11 cellular contexts compared by ENCODE assay signal in genomic region chr12:12534134-12534866, GRCh38. TPM values are rescaled to one million over a fixed set of nuclear protein-coding genes. Genes with fewer than 3 reads are reported as not detected.
A peak's percentile ranks its signal among the peaks of the same experiment; 100 is the strongest.
DNase-seq lines count a peak whose midpoint lies in the region; ATAC-seq, FAIRE-seq and TF ChIP-seq lines count a peak whose summit lies in the region.
"Had no signal": no experiment of that assay in that cellular context is flagged by ENCODE, and none has a peak within 500 bp of the region (broad histone marks: within the 10 kb centered on the region; RNA-seq: fewer than 3 reads in every experiment).

No MANE protein-coding gene starts in this region.

- H3K4me3 ChIP-seq in SK-N-SH (ENCODE audit: low read depth in 2 of 2, low read length in 1 of 2) (no peak overlapping the region), gastrocnemius medialis (no peak overlapping the region)

- peak overlapping the region; percentile 21; the same call in 1 of the 2 replicates for H3K4me2 ChIP-seq in SK-N-SH

- H4K20me1 ChIP-seq in SK-N-SH (ENCODE audit: insufficient read depth), result no peaks in the 10 kb centered on the region; the same call in 1 of the 2 replicates

- H3K9me2 ChIP-seq in SK-N-SH, result no peaks in the 10 kb centered on the region

- peaks cover 96% of the 10 kb centered on the region for H3K79me2 ChIP-seq in SK-N-SH (ENCODE audit: insufficient read depth)

- TF ChIP-seq RAD21 in SK-N-SH (IDR thresholded peaks at IDR 0.05; ENCODE audit: low read length), result peak; percentile 29

- FAIRE-seq in GM18507 (lab: Jason Lieb, UNC) (peak; percentile 15), HTR-8/SVneo (lab: Jason Lieb, UNC) (no peak)

- H3K36me3 Mint-ChIP-seq in T-helper 2 cell treated with Interferon-gamma antibody and Interleukin-4, amounts not matched to agents 5 μg/mL and 100 μg/mL, for 36 hours (ENCODE audit: low read depth), result peaks cover 9% of the 10 kb centered on the region

- CTCF ChIA-PET in SK-N-SH (lab: Yijun Ruan, JAX), result interaction anchor here (0.6 to 1.6 kb wide), 5 partner anchors 11 to 216 kb away, joined by 3 to 5 read pairs (median 4); no protein-coding TSS in a partner anchor

- no peaks in the 10 kb centered on the region for H3K27me3 Mint-ChIP-seq in T-helper 2 cell treated with Interferon-gamma antibody and Interleukin-4, amounts not matched to agents 5 μg/mL and 100 μg/mL, for 36 hours (ENCODE audit: low read depth)
- H3K27me3 Mint-ChIP-seq: natural killer cell treated with Interleukin-12 subunit alpha and Interleukin-12 subunit beta and Interleukin-15 and Interleukin-18, amount 100 ng/mL, for 72 hours had no signal

- in situ Hi-C loops in gastrocnemius medialis (cut with MboI; ENCODE audit: low sequenced_read_pairs in 4 of 4), result no loop called here

- no peaks in the 10 kb centered on the region for H3K9me3 Mint-ChIP-seq in T-helper 2 cell treated with Interferon-gamma antibody and Interleukin-4, amounts not matched to agents 5 μg/mL and 100 μg/mL, for 36 hours
- H3K9me3 Mint-ChIP-seq: natural killer cell treated with Interleukin-12 subunit alpha and Interleukin-12 subunit beta and Interleukin-15 and Interleukin-18, amount 100 ng/mL, for 72 hours had no signal

- peak in 1 of 2 experiments; percentile 41; a peak in 2 of 4 replicates for TF ChIP-seq EP300 in SK-N-SH (IDR thresholded peaks at IDR 0.05; ENCODE audit: borderline replicate concordance in 1 of 2, low read depth in 1 of 2, low read length in 1 of 2)

- H3K4me1 ChIP-seq in SK-N-SH (ENCODE audit: control insufficient read depth in 1 of 2, insufficient read depth in 2 of 2, low read depth in 1 of 2, low read length in 1 of 2) (peaks cover 14 to 24% of the 10 kb centered on the region in 2 experiments), gastrocnemius medialis (peaks cover 68 to 77% of the 10 kb centered on the region in 2 donors)

- POLR2A ChIA-PET in SK-N-SH (lab: Yijun Ruan, JAX), result no interaction called here

- H3K9ac ChIP-seq in SK-N-SH, result no peak overlapping the region

- TF ChIP-seq POLR2A in gastrocnemius medialis (IDR thresholded peaks at IDR 0.05), result no peak

- 60% methylated on average over 8 of the region's 8 CpGs for WGBS in SK-N-SH (ENCODE audit: low lambda C conversion rate)

- no peak overlapping the region for H3K27ac Mint-ChIP-seq in T-helper 2 cell treated with Interferon-gamma antibody and Interleukin-4, amounts not matched to agents 5 μg/mL and 100 μg/mL, for 36 hours
- H3K27ac Mint-ChIP-seq: natural killer cell treated with Interleukin-12 subunit alpha and Interleukin-12 subunit beta and Interleukin-15 and Interleukin-18, amount 100 ng/mL, for 72 hours had no signal

- H3K4me3 Mint-ChIP-seq in T-helper 2 cell treated with Interferon-gamma antibody and Interleukin-4, amounts not matched to agents 5 μg/mL and 100 μg/mL, for 36 hours, result no peak overlapping the region
- H3K4me3 Mint-ChIP-seq: natural killer cell treated with Interleukin-12 subunit alpha and Interleukin-12 subunit beta and Interleukin-15 and Interleukin-18, amount 100 ng/mL, for 72 hours had no signal

- ATAC-seq in left ventricle myocardium superior, result peak; percentile 73
- ATAC-seq in gastrocnemius medialis, result peak in 1 of 2 donors; percentile 16
- ATAC-seq: natural killer cell treated with Interleukin-12 subunit alpha and Interleukin-12 subunit beta and Interleukin-15 and Interleukin-18, amount 100 ng/mL, for 72 hours had no signal

- no peaks in the 10 kb centered on the region for H3K9me3 ChIP-seq in SK-N-SH
- no peaks in the 10 kb centered on the region for H3K9me3 ChIP-seq in gastrocnemius medialis

- H3K4me1 Mint-ChIP-seq in T-helper 2 cell treated with Interferon-gamma antibody and Interleukin-4, amounts not matched to agents 5 μg/mL and 100 μg/mL, for 36 hours (ENCODE audit: low read depth), result peaks cover 15% of the 10 kb centered on the region

- intact Hi-C loops in left ventricle myocardium superior (cut with micrococcal nuclease), result no loop called here
- intact Hi-C loops in gastrocnemius medialis (cut with DNase I; ENCODE audit: low total_unique reads), result loop anchor here (2.0 kb wide), 1 partner anchor 27 kb away; no protein-coding TSS in a partner anchor

- peak overlapping the region; percentile 39 to 85; a peak in 3 of 4 replicates for H3K27ac ChIP-seq in SK-N-SH (ENCODE audit: low read depth in 2 of 2, low read length in 1 of 2)
- peak overlapping the region; percentile 73 to 85 (median 82) for H3K27ac ChIP-seq in gastrocnemius medialis

- H3F3A ChIP-seq in SK-N-SH (replicated peaks; ENCODE audit: insufficient read depth), result peaks cover 14% of the 10 kb centered on the region

- H3K27me3 ChIP-seq in SK-N-SH (ENCODE audit: insufficient read depth) (no peaks in the 10 kb centered on the region), gastrocnemius medialis (no peaks in the 10 kb centered on the region)

- TF ChIP-seq CTCF in SK-N-SH (IDR thresholded peaks at IDR 0.05) (no peak), gastrocnemius medialis (IDR thresholded peaks at IDR 0.05 in 4 of 5, conservative IDR thresholded peaks at IDR 0.05 in 1 of 5) (no peak)

- no peak overlapping the region for H2AFZ ChIP-seq in SK-N-SH (ENCODE audit: low read depth)

- H3K36me3 ChIP-seq in SK-N-SH (replicated peaks in 1 of 2; ENCODE audit: control insufficient read depth in 1 of 2, insufficient read depth in 2 of 2, low read length in 1 of 2), result peaks cover 0 to 12% of the 10 kb centered on the region in 2 experiments
- H3K36me3 ChIP-seq in gastrocnemius medialis, result no peaks in the 10 kb centered on the region

- DNase-seq in GM18507 (ENCODE audit: extremely low spot score, insufficient read length, low read depth), result no peak
- DNase-seq in SK-N-SH, result peak; percentile 59
- no peak for DNase-seq in left ventricle myocardium superior
- DNase-seq in gastrocnemius medialis, result no peak
- DNase-seq in T-helper 2 cell treated with Interferon-gamma antibody and Interleukin-4, amounts not matched to agents 5 μg/mL and 100 μg/mL, for 36 hours (ENCODE audit: low spot score), result no peak
- no peak for DNase-seq in HTR-8/SVneo (ENCODE audit: insufficient read length, low spot score)
- no peak for DNase-seq in NCI-H774 (lab: John Stamatoyannopoulos, UW)
- DNase-seq: activated effector memory CD4-positive, alpha-beta T cell treated with anti-CD3 and anti-CD28 coated beads, Interleukin-2, amount 50 U/mL, for 16 hours; hippocampal formation; NK-92 treated with Interleukin-12 subunit alpha and Interleukin-12 subunit beta, amount 100 ng/mL, for 24 hours had no signal

TF ChIP-seq in SK-N-SH, 30 proteins besides CTCF, POLR2A, EP300 and RAD21 (continues in another document):
- TF ChIP-seq POLR2AphosphoS5 (IDR thresholded peaks at IDR 0.05; ENCODE audit: low read depth, low read length), result no peak
- TF ChIP-seq EZH2phosphoT487 (IDR thresholded peaks at IDR 0.05; ENCODE audit: borderline replicate concordance, low read depth), result no peak
- no peak for TF ChIP-seq FOSL2 (IDR thresholded peaks at IDR 0.05; ENCODE audit: borderline replicate concordance, low read depth)
- no peak for TF ChIP-seq MAX (IDR thresholded peaks at IDR 0.05; ENCODE audit: low read depth)
- peak; percentile 15; the same call in 1 of the 2 replicates for TF ChIP-seq RCOR1 (IDR thresholded peaks at IDR 0.05; ENCODE audit: low read length)
- no peak for TF ChIP-seq ELF1 (IDR thresholded peaks at IDR 0.05)
- no peak for TF ChIP-seq NFIC (IDR thresholded peaks at IDR 0.05; ENCODE audit: borderline replicate concordance)
- TF ChIP-seq ZBTB33 (IDR thresholded peaks at IDR 0.05; ENCODE audit: borderline replicate concordance, low read depth), result no peak
- no peak for TF ChIP-seq NRF1 (IDR thresholded peaks at IDR 0.05; ENCODE audit: low read depth, low read length)
- TF ChIP-seq MEF2A (IDR thresholded peaks at IDR 0.05; ENCODE audit: borderline replicate concordance, low read depth), result no peak
- TF ChIP-seq PBX3 (IDR thresholded peaks at IDR 0.05), result peak; percentile 58; the same call in 1 of the 2 replicates
- TF ChIP-seq USF1 (IDR thresholded peaks at IDR 0.05; ENCODE audit: borderline replicate concordance, low read depth), result no peak
- TF ChIP-seq TCF12 (IDR thresholded peaks at IDR 0.05), result peak; percentile 53; the same call in 1 of the 2 replicates

RNA-seq across cellular contexts. Expression of gene DUSP16, which starts 28.4 kb away (rescaled TPM):
- polyA plus RNA-seq in SK-N-SH (2012; rRNA removed), result 7.1 and 8.5 TPM in 2 replicates
- polyA plus RNA-seq in SK-N-SH (2012; cell fraction: cytosol; rRNA removed), result 8.6 and 9.8 TPM in 2 replicates
- polyA plus RNA-seq in SK-N-SH (2012; cell fraction: nucleus; rRNA removed), result 5.0 and 7.1 TPM in 2 replicates
- total RNA-seq in left ventricle myocardium superior (12.9 TPM), gastrocnemius medialis (10 to 100 TPM; 10.9 to 15.7 (median 13.3) TPM)
